ENCODE assay signal across 21 cellular contexts in the genomic region with DNA sequence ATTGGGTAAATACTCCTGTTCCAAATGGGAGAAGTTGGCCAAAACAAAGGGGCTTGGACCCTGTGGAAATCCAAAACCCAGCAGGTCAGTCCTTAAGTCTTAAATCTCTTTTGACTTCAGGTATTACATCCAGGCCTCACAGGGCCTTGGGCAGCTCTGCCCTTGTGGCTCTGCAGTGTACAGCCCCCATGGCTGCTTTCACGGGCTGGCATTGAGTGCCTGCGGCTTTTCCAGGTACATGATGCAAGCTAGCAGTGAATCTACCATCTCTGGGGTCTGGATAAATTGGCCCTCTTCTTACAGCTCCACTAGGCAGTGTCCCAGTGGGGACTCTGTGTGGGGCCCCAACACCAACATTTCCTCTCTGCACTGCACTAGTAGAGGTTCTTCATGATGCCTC.
"Had no signal": no experiment of that assay in that cellular context is flagged by ENCODE, and none has a peak within 500 bp of the region (broad histone marks: within the 10 kb centered on the region; RNA-seq: fewer than 3 reads in every experiment).

No MANE protein-coding gene starts in this region.

- H3K4me1 Mint-ChIP-seq: endodermal cell had no signal

- DNase-seq: colonic mucosa; cortex of kidney; dermis blood vessel endothelial cell; dorsolateral prefrontal cortex; effector CD4-positive, alpha-beta T cell; effector CD8-positive, alpha-beta T cell; effector memory CD4-positive, alpha-beta T cell; effector memory CD8-positive, alpha-beta T cell; endodermal cell; erythroblast; esophagus squamous epithelium; foreskin keratinocyte; foreskin melanocyte; gastrocnemius medialis; glutamatergic neuron; head of caudate nucleus; heart right ventricle had no signal

- H3K4me3 Mint-ChIP-seq: dendritic cell treated with granulocyte-macrophage colony-stimulating factor and Interleukin-4, amounts not matched to agents 40 ng/mL and 50 ng/mL, for 4 days; effector memory CD8-positive, alpha-beta T cell; endodermal cell had no signal

- H3K27ac Mint-ChIP-seq: dendritic cell treated with granulocyte-macrophage colony-stimulating factor and Interleukin-4, amounts not matched to agents 40 ng/mL and 50 ng/mL, for 4 days; effector memory CD8-positive, alpha-beta T cell; endodermal cell had no signal

- ATAC-seq: effector memory CD8-positive, alpha-beta T cell; esophagus mucosa; foreskin keratinocyte; gastrocnemius medialis; gastroesophageal sphincter; heart left ventricle; heart right ventricle had no signal
